8 cellular contexts compared by ENCODE assay signal in genomic region chr5:14744296-14745187, GRCh38.
DNase-seq lines count a peak whose midpoint lies in the region; ATAC-seq and TF ChIP-seq lines count a peak whose summit lies in the region.
"Had no signal": no experiment of that assay in that cellular context is flagged by ENCODE, and none has a peak within 500 bp of the region (broad histone marks: within the 10 kb centered on the region; RNA-seq: fewer than 3 reads in every experiment).

No MANE protein-coding gene starts in this region.

- no peak for TF ChIP-seq CTCF in osteocyte (IDR thresholded peaks at IDR 0.05)

- H3K27ac Mint-ChIP-seq in IgD-negative memory B cell (peak overlapping the region; percentile 37 to 92 (median 83)), osteocyte (ENCODE audit: unreplicated experiment) (no peak overlapping the region)
- H3K27ac Mint-ChIP-seq in stimulated activated memory B cell treated with anti-CD40 and anti-IgM and Interleukin-4, amounts not matched to agents 10 μg/mL and 1 μg/mL and 100 μg/mL, for 72 hours: peak overlapping the region; percentile 78

- no peaks in the 10 kb centered on the region for H3K9me3 Mint-ChIP-seq in IgD-negative memory B cell
- H3K9me3 Mint-ChIP-seq in stimulated activated memory B cell treated with anti-CD40 and anti-IgM and Interleukin-4, amounts not matched to agents 10 μg/mL and 1 μg/mL and 100 μg/mL, for 72 hours: no peaks in the 10 kb centered on the region
- H3K9me3 Mint-ChIP-seq in osteocyte (ENCODE audit: unreplicated experiment): no peaks in the 10 kb centered on the region

- H3K4me3 Mint-ChIP-seq in IgD-negative memory B cell (peak overlapping the region; percentile 50 to 88 (median 70)), osteocyte (ENCODE audit: unreplicated experiment) (no peak overlapping the region)
- peak overlapping the region; percentile 22 for H3K4me3 Mint-ChIP-seq in stimulated activated memory B cell treated with anti-CD40 and anti-IgM and Interleukin-4, amounts not matched to agents 10 μg/mL and 1 μg/mL and 100 μg/mL, for 72 hours

- H3K4me1 Mint-ChIP-seq in IgD-negative memory B cell (peaks cover 20 to 32% (median 21%) of the 10 kb centered on the region in 3 donors), osteocyte (ENCODE audit: unreplicated experiment) (peaks cover 7% of the 10 kb centered on the region)
- H3K4me1 Mint-ChIP-seq in stimulated activated memory B cell treated with anti-CD40 and anti-IgM and Interleukin-4, amounts not matched to agents 10 μg/mL and 1 μg/mL and 100 μg/mL, for 72 hours: peaks cover 30% of the 10 kb centered on the region

- no peaks in the 10 kb centered on the region for H3K27me3 Mint-ChIP-seq in IgD-negative memory B cell
- H3K27me3 Mint-ChIP-seq in stimulated activated memory B cell treated with anti-CD40 and anti-IgM and Interleukin-4, amounts not matched to agents 10 μg/mL and 1 μg/mL and 100 μg/mL, for 72 hours: no peaks in the 10 kb centered on the region
- H3K27me3 Mint-ChIP-seq in osteocyte (ENCODE audit: unreplicated experiment): no peaks in the 10 kb centered on the region

- peaks cover 3% of the 10 kb centered on the region for H3K36me3 Mint-ChIP-seq in IgD-negative memory B cell
- peaks cover 24% of the 10 kb centered on the region for H3K36me3 Mint-ChIP-seq in stimulated activated memory B cell treated with anti-CD40 and anti-IgM and Interleukin-4, amounts not matched to agents 10 μg/mL and 1 μg/mL and 100 μg/mL, for 72 hours
- H3K36me3 Mint-ChIP-seq in osteocyte (ENCODE audit: unreplicated experiment): peaks cover 9% of the 10 kb centered on the region

- ATAC-seq in GM19438 (IDR thresholded peaks at IDR 0.05; ENCODE audit: low read depth, unreplicated experiment) (peak; percentile 64), Right ventricle myocardium inferior (peak; percentile 80)
- ATAC-seq in stimulated activated memory B cell treated with anti-CD40 and anti-IgM and Interleukin-4, amounts not matched to agents 10 μg/mL and 1 μg/mL and 100 μg/mL, for 72 hours: peak; percentile 68

- peak; percentile 64 for DNase-seq in Right ventricle myocardium inferior (ENCODE audit: missing footprints)
- DNase-seq in UCSD-AML1 (lab: John Stamatoyannopoulos, UW; ENCODE audit: unreplicated experiment): no peak
- no peak for DNase-seq in NCI-H748 treated with DMSO at 0.1 percent for 48 hours (lab: John Stamatoyannopoulos, UW)
- DNase-seq in osteocyte (ENCODE audit: extremely low spot score, unreplicated experiment): no peak
- DNase-seq: caudate nucleus had no signal

- intact Hi-C loops in Right ventricle myocardium inferior (cut with DNase I): no loop called here
